In genomic region chr10:29998142-29998808, GRCh38 we compare ENCODE assay signal across 8 cellular contexts.
DNase-seq lines count a peak whose midpoint lies in the region; ATAC-seq and TF ChIP-seq lines count a peak whose summit lies in the region.

No MANE protein-coding gene starts in this region.

- no peaks in the 10 kb centered on the region for H3K9me3 ChIP-seq in SK-N-SH

- no peaks in the 10 kb centered on the region for H3K9me3 Mint-ChIP-seq in activated naive CD4-positive, alpha-beta T cell treated with anti-CD3 and anti-CD28 coated beads for 36 hours
- H3K9me3 Mint-ChIP-seq in glutamatergic neuron (ENCODE audit: unreplicated experiment), result peaks cover 2% of the 10 kb centered on the region

- no peak overlapping the region for H3K4me3 Mint-ChIP-seq in activated naive CD4-positive, alpha-beta T cell treated with anti-CD3 and anti-CD28 coated beads for 36 hours
- no peak overlapping the region for H3K4me3 Mint-ChIP-seq in glutamatergic neuron (ENCODE audit: unreplicated experiment)

- CTCF ChIA-PET in SK-N-SH (lab: Yijun Ruan, JAX), result interaction anchor here (0.6 to 5.7 kb wide), 75 partner anchors 12 to 593 kb away, joined by 3 to 131 read pairs (median 4); no protein-coding TSS in a partner anchor
- CTCF ChIA-PET in activated naive CD4-positive, alpha-beta T cell treated with anti-CD3 and anti-CD28 coated beads for 36 hours (lab: Charles Lee), result interaction anchor here (0.5 to 2.5 kb wide), 26 partner anchors 9 to 1007 kb away, joined by 3 to 15 read pairs (median 4); no protein-coding TSS in a partner anchor

- no peaks in the 10 kb centered on the region for H3K36me3 Mint-ChIP-seq in activated naive CD4-positive, alpha-beta T cell treated with anti-CD3 and anti-CD28 coated beads for 36 hours (ENCODE audit: low read depth)
- H3K36me3 Mint-ChIP-seq in glutamatergic neuron (ENCODE audit: unreplicated experiment), result no peaks in the 10 kb centered on the region

- no peak overlapping the region for H3K27ac Mint-ChIP-seq in activated naive CD4-positive, alpha-beta T cell treated with anti-CD3 and anti-CD28 coated beads for 36 hours
- H3K27ac Mint-ChIP-seq in glutamatergic neuron (ENCODE audit: unreplicated experiment), result no peak overlapping the region

- no peak overlapping the region for H3K27ac ChIP-seq in SK-N-SH (ENCODE audit: low read depth in 2 of 2, low read length in 1 of 2)

- peaks cover 6 to 37% of the 10 kb centered on the region in 2 experiments; a peak in 3 of 4 replicates for H3K4me1 ChIP-seq in SK-N-SH (ENCODE audit: control insufficient read depth in 1 of 2, insufficient read depth in 2 of 2, low read depth in 1 of 2, low read length in 1 of 2)

- TF ChIP-seq RAD21 in SK-N-SH (IDR thresholded peaks at IDR 0.05; ENCODE audit: low read length), result peak; percentile 99

- H4K20me1 ChIP-seq in SK-N-SH (ENCODE audit: insufficient read depth), result no peaks in the 10 kb centered on the region

- H3K79me2 ChIP-seq in SK-N-SH (ENCODE audit: insufficient read depth), result no peaks in the 10 kb centered on the region

- peak; percentile 78 for ATAC-seq in GM21423 (IDR thresholded peaks at IDR 0.05; ENCODE audit: unreplicated experiment)

- H3K27me3 Mint-ChIP-seq in activated naive CD4-positive, alpha-beta T cell treated with anti-CD3 and anti-CD28 coated beads for 36 hours (ENCODE audit: low read depth), result peaks cover 43% of the 10 kb centered on the region
- peaks cover 4% of the 10 kb centered on the region for H3K27me3 Mint-ChIP-seq in glutamatergic neuron (ENCODE audit: unreplicated experiment)

- no peaks in the 10 kb centered on the region for H3K9me2 ChIP-seq in SK-N-SH

- DNase-seq in DMS114 treated with DMSO at 0.1 percent for 48 hours (lab: John Stamatoyannopoulos, UW; ENCODE audit: unreplicated experiment) (peak; percentile 73), KG1 (lab: John Stamatoyannopoulos, UW) (peak; percentile 68), SK-N-SH (peak; percentile 71), glutamatergic neuron (peak; percentile 83), posterior cingulate gyrus (peak; percentile 53 to 96 (median 74)), ureter (ENCODE audit: low spot score) (peak; percentile 83)
- peak; percentile 86 for DNase-seq in activated naive CD4-positive, alpha-beta T cell treated with anti-CD3 and anti-CD28 coated beads for 36 hours

- H3K9ac ChIP-seq in SK-N-SH, result no peak overlapping the region

- TF ChIP-seq CTCF in SK-N-SH (IDR thresholded peaks at IDR 0.05) (peak; percentile 99), glutamatergic neuron (IDR thresholded peaks at IDR 0.05; ENCODE audit: partially characterized antibody, unreplicated experiment) (peak; percentile 98)

- no peak overlapping the region for H3K4me3 ChIP-seq in SK-N-SH (ENCODE audit: low read depth in 2 of 2, low read length in 1 of 2)

- H3K4me2 ChIP-seq in SK-N-SH, result no peak overlapping the region

- peaks cover 21% of the 10 kb centered on the region for H3F3A ChIP-seq in SK-N-SH (replicated peaks; ENCODE audit: insufficient read depth)

- TF ChIP-seq EP300 in SK-N-SH (IDR thresholded peaks at IDR 0.05; ENCODE audit: borderline replicate concordance in 1 of 2, low read depth in 1 of 2, low read length in 1 of 2), result no peak

- no peak overlapping the region for H2AFZ ChIP-seq in SK-N-SH (ENCODE audit: low read depth)

- no peaks in the 10 kb centered on the region for H3K36me3 ChIP-seq in SK-N-SH (replicated peaks in 1 of 2; ENCODE audit: control insufficient read depth in 1 of 2, insufficient read depth in 2 of 2, low read length in 1 of 2)

- POLR2A ChIA-PET in SK-N-SH (lab: Yijun Ruan, JAX), result no interaction called here

- 38% methylated on average over 12 of the region's 12 CpGs for WGBS in SK-N-SH (ENCODE audit: low lambda C conversion rate)

- intact Hi-C loops in activated naive CD4-positive, alpha-beta T cell treated with anti-CD3 and anti-CD28 coated beads for 36 hours (cut with micrococcal nuclease), result loop anchor here (1.0 kb wide), 4 partner anchors 243 to 593 kb away; no protein-coding TSS in a partner anchor
- intact Hi-C loops in posterior cingulate gyrus (cut with DNase I), result loop anchor here (2.0 to 5.0 kb wide), 2 partner anchors 244 to 593 kb away; no protein-coding TSS in a partner anchor

- H3K27me3 ChIP-seq in SK-N-SH (ENCODE audit: insufficient read depth), result no peaks in the 10 kb centered on the region

- peaks cover 6% of the 10 kb centered on the region for H3K4me1 Mint-ChIP-seq in activated naive CD4-positive, alpha-beta T cell treated with anti-CD3 and anti-CD28 coated beads for 36 hours (ENCODE audit: low read depth)
- H3K4me1 Mint-ChIP-seq in glutamatergic neuron (ENCODE audit: low read depth, unreplicated experiment), result no peaks in the 10 kb centered on the region

TF ChIP-seq in SK-N-SH, 30 proteins besides CTCF, POLR2A, EP300 and RAD21:
- TF ChIP-seq FOSL2 (IDR thresholded peaks at IDR 0.05; ENCODE audit: borderline replicate concordance, low read depth), result no peak
- no peak for TF ChIP-seq EZH2phosphoT487 (IDR thresholded peaks at IDR 0.05; ENCODE audit: borderline replicate concordance, low read depth)
- TF ChIP-seq TEAD4 (IDR thresholded peaks at IDR 0.05; ENCODE audit: borderline replicate concordance, insufficient read depth), result no peak
- TF ChIP-seq MEF2A (IDR thresholded peaks at IDR 0.05; ENCODE audit: borderline replicate concordance, low read depth), result no peak
- peak; percentile 91 for TF ChIP-seq SMC3 (IDR thresholded peaks at IDR 0.05; ENCODE audit: low read depth, low read length)
- TF ChIP-seq CHD2 (IDR thresholded peaks at IDR 0.05; ENCODE audit: low read length, partially characterized antibody), result no peak
- no peak for TF ChIP-seq IRF3 (IDR thresholded peaks at IDR 0.05; ENCODE audit: low read depth, low read length)
- TF ChIP-seq POLR2AphosphoS5 (IDR thresholded peaks at IDR 0.05; ENCODE audit: low read depth, low read length), result no peak
- 0 out of 2 replicates have a peak, but pooled peaks have one; percentile 39 for TF ChIP-seq FOXJ3 (CRISPR knock-in tag; IDR thresholded peaks at IDR 0.05)
- no peak for TF ChIP-seq TAF1 (IDR thresholded peaks at IDR 0.05; ENCODE audit: borderline replicate concordance, low read depth, low read length)
TF ChIP-seq in SK-N-SH: peak in this region for 2.
